ENCODE assay signal across 1 cellular context in genomic region chr13:100694722-100695644, GRCh38.
TF ChIP-seq lines count a peak whose summit lies in the region.

No MANE protein-coding gene starts in this region.

TF ChIP-seq in GM12878, 131 proteins besides CTCF, POLR2A, EP300 and RAD21:
- no peak for TF ChIP-seq ZNF592 (IDR thresholded peaks at IDR 0.05)
- no peak for TF ChIP-seq USF2 (IDR thresholded peaks at IDR 0.05; ENCODE audit: borderline replicate concordance, low read depth, low read length)
- TF ChIP-seq ESRRA (IDR thresholded peaks at IDR 0.05; ENCODE audit: low read length), result no peak
- no peak for TF ChIP-seq HDAC2 (IDR thresholded peaks at IDR 0.05)
TF ChIP-seq in GM12878: peak in this region for 0.
